Comparison of ENCODE assay signal across 8 cellular contexts in the genomic region with DNA sequence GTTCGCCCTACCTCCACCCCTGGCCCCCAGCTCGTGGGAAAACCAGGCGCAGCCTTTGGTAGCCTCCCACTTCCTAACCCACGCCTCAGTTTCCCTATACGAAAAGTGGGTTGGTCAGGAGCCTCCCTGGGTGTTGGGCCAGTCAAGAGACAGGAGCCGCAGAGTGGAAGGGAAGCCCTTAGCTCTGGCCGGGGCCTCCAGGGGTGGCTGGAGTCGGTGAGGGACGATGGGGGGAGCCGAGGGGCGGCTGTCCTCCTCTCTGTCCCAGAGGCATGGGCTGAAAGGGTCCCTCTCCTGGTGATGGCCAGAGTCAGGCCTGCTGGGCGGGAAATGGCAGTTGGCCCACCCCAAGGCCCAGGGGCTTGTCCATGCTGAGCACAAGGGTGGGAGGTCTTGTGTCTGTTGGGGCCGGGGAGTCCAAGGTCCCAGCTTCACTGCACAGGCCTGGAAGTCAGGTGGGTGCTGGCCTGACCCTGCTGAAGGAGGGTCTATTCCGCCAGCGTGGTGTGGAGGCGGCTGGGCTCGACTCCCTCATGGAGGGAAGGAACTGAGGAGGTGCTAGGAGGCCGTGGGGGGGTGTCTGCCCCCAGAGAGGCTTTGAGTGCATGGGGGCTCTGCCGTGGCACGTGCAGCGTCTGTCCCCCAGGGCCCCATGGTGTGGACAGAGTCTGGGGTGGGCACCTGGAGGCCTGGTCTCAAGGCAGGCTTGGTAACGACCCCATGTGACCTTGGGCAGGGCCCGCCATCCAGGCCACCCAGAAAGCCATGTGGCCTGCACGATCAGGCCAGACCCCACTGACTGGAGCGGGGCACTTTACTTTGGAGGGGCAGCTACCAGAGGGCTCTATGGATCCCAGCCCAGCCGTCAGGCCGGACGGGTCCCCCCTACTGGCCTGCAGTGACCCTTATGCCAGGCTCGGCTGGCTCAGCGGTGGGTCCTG. TPM values are rescaled to one million over a fixed set of nuclear protein-coding genes. Genes with fewer than 3 reads are reported as not detected.
DNase-seq lines count a peak whose midpoint lies in the region; ATAC-seq, FAIRE-seq and TF ChIP-seq lines count a peak whose summit lies in the region.

No MANE protein-coding gene starts in this region.

- H3K36me3 ChIP-seq in BLaER1 treated with 17β-estradiol and CSF1 and Interleukin-3, amounts not matched to agents 10 nM and 100 nM, result peaks cover 0 to 39% (median 0%) of the 10 kb centered on the region in 11 experiments; a peak in 9 of 22 replicates
- H3K36me3 ChIP-seq in H1 (ENCODE audit: control insufficient read depth in 2 of 4, insufficient read depth in 4 of 4, low read length in 3 of 4) (no peaks in the 10 kb centered on the region; a peak in 1 of 8 replicates), neutrophil (peaks cover 45% of the 10 kb centered on the region)

- FAIRE-seq in H1 (lab: Jason Lieb, UNC), result no peak

- H4K8ac ChIP-seq in H1 (ENCODE audit: extremely low read depth, insufficient read depth, low read length), result peak overlapping the region; percentile 92

- peak overlapping the region; percentile 95 to 100 (median 99) for H3K4me2 ChIP-seq in BLaER1 treated with 17β-estradiol and CSF1 and Interleukin-3, amounts not matched to agents 10 nM and 100 nM
- H3K4me2 ChIP-seq in H1 (ENCODE audit: insufficient read depth in 1 of 2, low read depth in 2 of 2, low read length in 2 of 2), result peak overlapping the region; percentile 65 to 67

- TF ChIP-seq EP300 in H1 (IDR thresholded peaks at IDR 0.05; ENCODE audit: borderline replicate concordance in 1 of 2, low read depth in 2 of 2, low read length in 2 of 2), result no peak

- H3K18ac ChIP-seq in H1 (ENCODE audit: extremely low read depth, low read length), result no peak overlapping the region

- H2BK5ac ChIP-seq in H1 (ENCODE audit: low read depth, low read length), result no peak overlapping the region

- H2BK15ac ChIP-seq in H1 (ENCODE audit: low read length), result no peak overlapping the region

- no peak overlapping the region for H3K4ac ChIP-seq in H1 (replicated peaks; ENCODE audit: insufficient read length, low read depth, low read length)

- H2AFZ ChIP-seq in H1 (ENCODE audit: low read length), result no peak overlapping the region

- TF ChIP-seq RAD21 in H1 (IDR thresholded peaks at IDR 0.05 in 1 of 2, conservative IDR thresholded peaks at IDR 0.05 in 1 of 2; ENCODE audit: low read depth in 2 of 2, low read length in 2 of 2), result no peak

- peaks cover 0 to 21% (median 0%) of the 10 kb centered on the region in 11 experiments; a peak in 8 of 22 replicates for H3K27me3 ChIP-seq in BLaER1 treated with 17β-estradiol and CSF1 and Interleukin-3, amounts not matched to agents 10 nM and 100 nM
- peaks cover 28 to 68% (median 57%) of the 10 kb centered on the region in 4 experiments for H3K27me3 ChIP-seq in H1 (replicated peaks in 1 of 4; ENCODE audit: control insufficient read depth in 3 of 4, extremely low read depth in 1 of 4, insufficient read depth in 3 of 4, low read length in 3 of 4)
- H3K27me3 ChIP-seq in neutrophil, result no peaks in the 10 kb centered on the region

- no peaks in the 10 kb centered on the region for H3K79me2 ChIP-seq in H1 (ENCODE audit: control insufficient read depth in 1 of 2, insufficient read depth in 2 of 2, low read length in 2 of 2)

- peak overlapping the region; percentile 84 to 99 (median 95) for H3K27ac ChIP-seq in BLaER1 treated with 17β-estradiol and CSF1 and Interleukin-3, amounts not matched to agents 10 nM and 100 nM
- H3K27ac ChIP-seq in H1 (ENCODE audit: low read depth, low read length) (no peak overlapping the region), neutrophil (peak overlapping the region; percentile 100)

- TF ChIP-seq POLR2A in NB4 (IDR thresholded peaks at IDR 0.05; ENCODE audit: extremely low read depth, insufficient read length), result no peak
- no peak for TF ChIP-seq POLR2A in H1 (IDR thresholded peaks at IDR 0.05; ENCODE audit: control extremely low read depth in 1 of 2, low read depth in 2 of 2, low read length in 2 of 2)

- WGBS in H1 (ENCODE audit: extremely low coverage in 1 of 2, insufficient coverage in 1 of 2, insufficient read length in 1 of 2, insufficient replicate concordance in 2 of 2, low coverage in 1 of 2, low lambda C conversion rate in 2 of 2, missing lambda C conversion rate in 1 of 2), 2 experiments, result 79% methylated on average over 30 of the region's 30 CpGs; no CpG with 5 or more reads in 1 of the 2 experiments

- peaks cover 26 to 60% (median 56%) of the 10 kb centered on the region in 11 experiments for H4K20me1 ChIP-seq in BLaER1 treated with 17β-estradiol and CSF1 and Interleukin-3, amounts not matched to agents 10 nM and 100 nM
- peaks cover 9 to 15% of the 10 kb centered on the region in 2 experiments for H4K20me1 ChIP-seq in H1 (replicated peaks in 1 of 2; ENCODE audit: control insufficient read depth in 1 of 2, insufficient read depth in 2 of 2, low read length in 2 of 2)

- no peak overlapping the region for H2BK12ac ChIP-seq in H1 (ENCODE audit: low read depth, low read length)

- TF ChIP-seq CTCF in NB4 (IDR thresholded peaks at IDR 0.05; ENCODE audit: low read depth, low read length) (no peak), H1 (IDR thresholded peaks at IDR 0.05; ENCODE audit: control extremely low read depth in 1 of 3, insufficient read depth in 1 of 3, low read depth in 1 of 3, low read length in 3 of 3) (no peak), neutrophil (IDR thresholded peaks at IDR 0.05) (no peak)

- H2BK20ac ChIP-seq in H1 (ENCODE audit: low read length), result no peak overlapping the region

- no peak overlapping the region for H3K23ac ChIP-seq in H1 (ENCODE audit: insufficient read length)

- no peak overlapping the region for H4K5ac ChIP-seq in H1 (ENCODE audit: insufficient read length, low read depth, low read length)

- H3K14ac ChIP-seq in H1 (ENCODE audit: insufficient read length), result no peak overlapping the region

- H3K9ac ChIP-seq in BLaER1 treated with 17β-estradiol and CSF1 and Interleukin-3, amounts not matched to agents 10 nM and 100 nM, result peak overlapping the region; percentile 85 to 96 (median 90)
- H3K9ac ChIP-seq in H1 (replicated peaks in 1 of 4; ENCODE audit: extremely low read depth in 1 of 4, low read depth in 3 of 4, low read length in 3 of 4), result no peak overlapping the region; a peak in 1 of 7 replicates

- POLR2A ChIA-PET in H1 (lab: Charles Lee; ENCODE audit: partially characterized antibody), result interaction anchor here (0.6 to 2.2 kb wide), 6 partner anchors 8 to 195 kb away, joined by 3 to 11 read pairs (median 5); a partner anchor contains a TSS

- ATAC-seq in GM18520 (IDR thresholded peaks at IDR 0.05; ENCODE audit: unreplicated experiment), result no peak

- H4K91ac ChIP-seq in H1 (replicated peaks; ENCODE audit: insufficient read length, low read length), result no peak overlapping the region

- DNase-seq in NB4 (ENCODE audit: low read depth) (peak; percentile 64), H1 (ENCODE audit: low read depth in 1 of 2, low spot score in 2 of 2) (no peak), GOT3 (lab: John Stamatoyannopoulos, UW) (no peak), HPDE6-E6E7 (ENCODE audit: extremely low spot score) (no peak)
- DNase-seq in stimulated activated CD4-positive, alpha-beta T cell treated with anti-CD3 and anti-CD28 coated beads, Interleukin-15, amount 100 ng/mL, for 24 hours, result no peak

- no peak overlapping the region for H3K56ac ChIP-seq in H1 (replicated peaks; ENCODE audit: insufficient read length, low read depth, low read length)

- peak overlapping the region; percentile 53; the same call in 1 of the 2 replicates for H2AK5ac ChIP-seq in H1 (ENCODE audit: low read depth, low read length)

- H3K4me3 ChIP-seq in BLaER1 treated with 17β-estradiol and CSF1 and Interleukin-3, amounts not matched to agents 10 nM and 100 nM, result peak overlapping the region; percentile 71 to 100 (median 96)
- H3K4me3 ChIP-seq in NB4 (ENCODE audit: low read depth, low read length) (peak overlapping the region; percentile 88), H1 (ENCODE audit: extremely low read depth in 1 of 4, insufficient read depth in 2 of 4, low read depth in 3 of 4, low read length in 4 of 4) (peak overlapping the region in 2 of 4 experiments; percentile 40 to 62; a peak in 4 of 8 replicates), neutrophil (ENCODE audit: low read depth in 1 of 2, low read length in 1 of 2) (peak overlapping the region; percentile 98 to 99)

- peaks cover 11% of the 10 kb centered on the region; the same call in 1 of the 2 replicates for H3K23me2 ChIP-seq in H1 (ENCODE audit: low read depth, low read length)

- peaks cover 51 to 81% (median 73%) of the 10 kb centered on the region in 10 experiments for H3K4me1 ChIP-seq in BLaER1 treated with 17β-estradiol and CSF1 and Interleukin-3, amounts not matched to agents 10 nM and 100 nM
- H3K4me1 ChIP-seq in H1 (replicated peaks in 1 of 4; ENCODE audit: control insufficient read depth in 3 of 4, insufficient read depth in 4 of 4, low read length in 3 of 4) (peaks cover 0 to 18% (median 4%) of the 10 kb centered on the region in 4 experiments; a peak in 5 of 7 replicates), neutrophil (ENCODE audit: control insufficient read depth in 1 of 2, insufficient read depth in 1 of 2, low read depth in 1 of 2, low read length in 1 of 2) (peaks cover 71 to 75% of the 10 kb centered on the region in 2 experiments)

- CTCF ChIA-PET in H1 (lab: Charles Lee; ENCODE audit: partially characterized antibody), result interaction anchor here (0.5 to 2.5 kb wide), 9 partner anchors 10 to 365 kb away, joined by 3 to 12 read pairs (median 3); no protein-coding TSS in a partner anchor

- no peak overlapping the region for H2BK120ac ChIP-seq in H1 (replicated peaks; ENCODE audit: low read depth, low read length)

- no peaks in the 10 kb centered on the region for H3K9me3 ChIP-seq in BLaER1 treated with 17β-estradiol and CSF1 and Interleukin-3, amounts not matched to agents 10 nM and 100 nM (replicated peaks in 1 of 11)
- H3K9me3 ChIP-seq in H1 (ENCODE audit: insufficient read depth in 2 of 2, low read depth in 1 of 2, low read length in 1 of 2) (no peaks in the 10 kb centered on the region; a peak in 1 of 4 replicates), neutrophil (no peaks in the 10 kb centered on the region)

- no peaks in the 10 kb centered on the region; the same call in 1 of the 2 replicates for H3K79me1 ChIP-seq in H1 (ENCODE audit: low read depth, low read length)

RNA-seq across cellular contexts. Expression of a gene that starts 1.1 kb away (rescaled TPM):
- 3.6 and 3.8 TPM in 2 replicates for total RNA-seq in H1 (2021; fragmentation: NEBNext Ultra II Directional; extraction: Animal tissue kit (Norgen Biotek cat#: 25700))
- polyA plus RNA-seq in H1 (2011; rRNA removed), result 8.7 and 12.2 TPM in 2 replicates
- polyA plus RNA-seq in H1 (2011; cell fraction: cytosol; rRNA removed), result 10.9 TPM
- polyA plus RNA-seq in H1 (2011; cell fraction: nucleus; rRNA removed), result 11.1 TPM
- polyA plus RNA-seq in H1 (2012, experiment 1 of 2), result 4.4 to 12.8 TPM (median 9.7 TPM) in 4 replicates
- polyA plus RNA-seq in H1 (2012, experiment 2 of 2), result 4.5 TPM
- 15.4 TPM for polyA plus RNA-seq in H1 (2013, experiment 1 of 2)
- 12.6 TPM for polyA plus RNA-seq in H1 (2013, experiment 2 of 2)
- polyA minus RNA-seq in H1 (2011; rRNA and poly(A)+ RNA removed), result 5.7 and 10.2 TPM in 2 replicates
- 18.5 TPM for polyA minus RNA-seq in H1 (2011; cell fraction: cytosol; rRNA and poly(A)+ RNA removed)
- 9.7 TPM for polyA minus RNA-seq in H1 (2011; cell fraction: nucleus; rRNA and poly(A)+ RNA removed)

RNA-seq across cellular contexts. Expression of a gene that starts 17.3 kb away (rescaled TPM):
- 12.6 and 12.9 TPM in 2 replicates for total RNA-seq in H1 (2021; fragmentation: NEBNext Ultra II Directional; extraction: Animal tissue kit (Norgen Biotek cat#: 25700))
- polyA plus RNA-seq in H1 (2011; rRNA removed), result 8.4 and 10.1 TPM in 2 replicates
- polyA plus RNA-seq in H1 (2011; cell fraction: cytosol; rRNA removed), result 8.7 TPM
- polyA plus RNA-seq in H1 (2011; cell fraction: nucleus; rRNA removed), result 44.1 TPM
- polyA plus RNA-seq in H1 (2012, experiment 1 of 2), result 10.7 to 12.8 TPM (median 12.1 TPM) in 4 replicates
- polyA plus RNA-seq in H1 (2012, experiment 2 of 2), result 6.4 TPM
- 9.8 TPM for polyA plus RNA-seq in H1 (2013, experiment 1 of 2)
- 7.5 TPM for polyA plus RNA-seq in H1 (2013, experiment 2 of 2)
- polyA minus RNA-seq in H1 (2011; rRNA and poly(A)+ RNA removed), result 7.7 and 10.1 TPM in 2 replicates
- 8.0 TPM for polyA minus RNA-seq in H1 (2011; cell fraction: cytosol; rRNA and poly(A)+ RNA removed)
- polyA minus RNA-seq in H1 (2011; cell fraction: nucleus; rRNA and poly(A)+ RNA removed), result 20.7 TPM

RNA-seq across cellular contexts. Expression of a gene that starts 43.5 kb away (rescaled TPM):
- total RNA-seq in H1 (2021; fragmentation: NEBNext Ultra II Directional; extraction: Animal tissue kit (Norgen Biotek cat#: 25700)), result 103 and 107 TPM in 2 replicates
- 73.5 and 114 TPM in 2 replicates for polyA plus RNA-seq in H1 (2011; rRNA removed)
- 90.3 TPM for polyA plus RNA-seq in H1 (2011; cell fraction: cytosol; rRNA removed)
- polyA plus RNA-seq in H1 (2011; cell fraction: nucleus; rRNA removed), result 219 TPM
- 88.4 to 98.7 TPM (median 95.5 TPM) in 4 replicates for polyA plus RNA-seq in H1 (2012, experiment 1 of 2)
- polyA plus RNA-seq in H1 (2012, experiment 2 of 2), result 70.5 TPM
- polyA plus RNA-seq in H1 (2013, experiment 1 of 2), result 70.2 TPM
- 70.1 TPM for polyA plus RNA-seq in H1 (2013, experiment 2 of 2)
- 71.2 and 71.6 TPM in 2 replicates for polyA minus RNA-seq in H1 (2011; rRNA and poly(A)+ RNA removed)
- 31.2 TPM for polyA minus RNA-seq in H1 (2011; cell fraction: cytosol; rRNA and poly(A)+ RNA removed)
- 60.9 TPM for polyA minus RNA-seq in H1 (2011; cell fraction: nucleus; rRNA and poly(A)+ RNA removed)

Comparison
In these comparisons a context has a peak if more than half of its experiments do, and no peak if none do; other contexts are left out.
1. H3K9ac ChIP-seq: peak in BLaER1 treated with 17β-estradiol and CSF1 and Interleukin-3, amounts not matched to agents 10 nM and 100 nM (11 of 11); none in H1 (0 of 4).